Comparison of ENCODE assay signal across 20 cellular contexts in genomic region chr5:147303251-147303650, GRCh38.
DNase-seq lines count a peak whose midpoint lies in the region; ATAC-seq, FAIRE-seq and TF ChIP-seq lines count a peak whose summit lies in the region.
"Had no signal": no experiment of that assay in that cellular context is flagged by ENCODE, and none has a peak within 500 bp of the region (broad histone marks: within the 10 kb centered on the region; RNA-seq: fewer than 3 reads in every experiment).

No MANE protein-coding gene starts in this region.

- H3K27ac ChIP-seq in ACC112 (ENCODE audit: low read depth, low read length) (peak overlapping the region; percentile 58), H9 (ENCODE audit: insufficient read length, low read depth, low read length) (no peak overlapping the region), astrocyte (ENCODE audit: low read depth, low read length) (peak overlapping the region; percentile 62), left lung (peak overlapping the region; percentile 30 to 65)
- H3K27ac ChIP-seq in CD4-positive, alpha-beta memory T cell (ENCODE audit: low read depth, low read length) = no peak overlapping the region

- POLR2A ChIA-PET in CD4-positive, alpha-beta memory T cell (lab: Charles Lee; ENCODE audit: partially characterized antibody) = no interaction called here

- H2AK5ac ChIP-seq in H9 (ENCODE audit: insufficient read length, low read length) = no peak overlapping the region

- no peak overlapping the region for H3T11ph ChIP-seq in H9 (ENCODE audit: low read length)

- H3K36me3 ChIP-seq in ACC112 (ENCODE audit: insufficient read depth, low read length) = no peaks in the 10 kb centered on the region
- H3K36me3 ChIP-seq in astrocyte (ENCODE audit: insufficient read depth, low read length) = no peaks in the 10 kb centered on the region
- no peaks in the 10 kb centered on the region for H3K36me3 ChIP-seq in left lung
- no peaks in the 10 kb centered on the region for H3K36me3 ChIP-seq in CD4-positive, alpha-beta memory T cell (ENCODE audit: insufficient read depth, low read length)

- no peak overlapping the region for H3K4ac ChIP-seq in H9 (ENCODE audit: low read depth, low read length)

- H3K27me3 Mint-ChIP-seq in H9 (ENCODE audit: low read depth) = no peaks in the 10 kb centered on the region
- H3K27me3 Mint-ChIP-seq in astrocyte (ENCODE audit: low read depth, unreplicated experiment) = no peaks in the 10 kb centered on the region
- H3K27me3 Mint-ChIP-seq in CD4-positive, alpha-beta memory T cell = no peaks in the 10 kb centered on the region
- H3K27me3 Mint-ChIP-seq: stimulated activated naive B cell treated with anti-CD40 and anti-IgM and Interleukin-4, amounts not matched to agents 10 μg/mL and 1 μg/mL and 100 μg/mL, for 72 hours had no signal

- H2AFZ ChIP-seq in ACC112 (ENCODE audit: low read length, unreplicated experiment) (peak overlapping the region; percentile 53), H9 (ENCODE audit: low read length) (no peak overlapping the region), astrocyte (ENCODE audit: low read depth, low read length) (no peak overlapping the region)

- H3K4me3 ChIP-seq in ACC112 (ENCODE audit: low read depth, low read length) = peak overlapping the region; percentile 9; the same call in 1 of the 2 replicates
- no peak overlapping the region for H3K4me3 ChIP-seq in astrocyte (ENCODE audit: insufficient read depth, low read depth, low read length)
- no peak overlapping the region for H3K4me3 ChIP-seq in left lung
- H3K4me3 ChIP-seq in CD4-positive, alpha-beta memory T cell (ENCODE audit: low read length in 2 of 2) = no peak overlapping the region

- H3K9ac ChIP-seq in H9 (ENCODE audit: extremely low read depth, insufficient read length, low read length) (no peak overlapping the region), astrocyte (ENCODE audit: low read length) (peak overlapping the region; percentile 30)

- no peak overlapping the region for H4K5ac ChIP-seq in H9 (ENCODE audit: insufficient read length, low read depth, low read length)

- WGBS in H9 (ENCODE audit: extremely low coverage, insufficient read length, low lambda C conversion rate) = no CpG with 5 or more reads among the region's 6 CpGs

- H3K27me3 ChIP-seq in ACC112 (ENCODE audit: insufficient read depth, low read length) = no peaks in the 10 kb centered on the region
- no peaks in the 10 kb centered on the region for H3K27me3 ChIP-seq in H9 (ENCODE audit: insufficient read depth, low read length)
- no peaks in the 10 kb centered on the region for H3K27me3 ChIP-seq in astrocyte (ENCODE audit: insufficient read depth, low read length)
- no peaks in the 10 kb centered on the region for H3K27me3 ChIP-seq in left lung
- no peaks in the 10 kb centered on the region for H3K27me3 ChIP-seq in CD4-positive, alpha-beta memory T cell (ENCODE audit: insufficient read depth, low read length)

- no peak overlapping the region for H3K4me3 Mint-ChIP-seq in H9
- no peak overlapping the region for H3K4me3 Mint-ChIP-seq in astrocyte (ENCODE audit: unreplicated experiment)
- H3K4me3 Mint-ChIP-seq in CD4-positive, alpha-beta memory T cell = no peak overlapping the region
- H3K4me3 Mint-ChIP-seq: nephron; stimulated activated naive B cell treated with anti-CD40 and anti-IgM and Interleukin-4, amounts not matched to agents 10 μg/mL and 1 μg/mL and 100 μg/mL, for 72 hours had no signal

- no peaks in the 10 kb centered on the region for H3K9me3 ChIP-seq in H9 (ENCODE audit: control insufficient read depth, low read depth, low read length)
- H3K9me3 ChIP-seq in astrocyte (ENCODE audit: insufficient read depth, low read depth, low read length) = no peaks in the 10 kb centered on the region
- no peaks in the 10 kb centered on the region for H3K9me3 ChIP-seq in left lung
- H3K9me3 ChIP-seq in CD4-positive, alpha-beta memory T cell (ENCODE audit: control insufficient read depth in 1 of 2, low read length in 2 of 2) = no peaks in the 10 kb centered on the region

- DNase-seq in H9 (no peak), astrocyte (ENCODE audit: low read depth) (peak; percentile 81), left lung (peak in 1 of 2 donors; percentile 53), LoVo (ENCODE audit: low spot score) (no peak), GOT3 (lab: John Stamatoyannopoulos, UW) (no peak), activated T-cell treated with anti-CD3 and anti-CD28 coated beads for 4 hours (no peak)
- DNase-seq in CD4-positive, alpha-beta memory T cell = no peak
- DNase-seq: activated CD4-positive, alpha-beta T cell treated with anti-CD3 and anti-CD28 coated beads, Interleukin-2, amount 50 U/mL, for 1 hour; caudate nucleus; effector memory CD4-positive, alpha-beta T cell; NCI-H2081 treated with DMSO at 0.1 percent for 48 hours; NCI-H69; stimulated activated CD4-positive, alpha-beta T cell treated with anti-CD3 and anti-CD28 coated beads, Interleukin-12 subunit alpha, Interleukin-12 subunit beta, amount 100 ng/mL, for 4 hours; stimulated activated naive B cell treated with anti-CD40 and anti-IgM and Interleukin-4, amounts not matched to agents 10 μg/mL and 1 μg/mL and 100 μg/mL, for 72 hours had no signal

- intact Hi-C loops in left lung (cut with DNase I) = no loop called here
- intact Hi-C loops in CD4-positive, alpha-beta memory T cell (cut with micrococcal nuclease) = no loop called here

- H3K23ac ChIP-seq in H9 (ENCODE audit: insufficient read length, low read depth, low read length) = no peak overlapping the region

- no peak overlapping the region for H4K8ac ChIP-seq in H9 (replicated peaks; ENCODE audit: insufficient read length, low read depth, low read length)

- H3K14ac ChIP-seq in H9 (ENCODE audit: insufficient read depth, low read length) = no peak overlapping the region

- H3K9me3 Mint-ChIP-seq in H9 (no peaks in the 10 kb centered on the region; a peak in 2 of 5 replicates), astrocyte (ENCODE audit: unreplicated experiment) (peaks cover 7% of the 10 kb centered on the region)
- H3K9me3 Mint-ChIP-seq in CD4-positive, alpha-beta memory T cell = peaks cover 0 to 5% (median 0%) of the 10 kb centered on the region in 8 donors
- H3K9me3 Mint-ChIP-seq: nephron had no signal

- H2BK15ac ChIP-seq in H9 (ENCODE audit: low read depth, low read length) = 0 out of 2 replicates have a peak overlapping the region, but pooled peaks have one; percentile 25

- no peak for FAIRE-seq in astrocyte (lab: Jason Lieb, UNC)
- FAIRE-seq: GM18507, GM19239 had no signal

- no peak overlapping the region for H2BK120ac ChIP-seq in H9 (ENCODE audit: low read depth, low read length, poor library complexity, severe bottlenecking)

- H3K27ac Mint-ChIP-seq in H9 (no peak overlapping the region), astrocyte (ENCODE audit: unreplicated experiment) (no peak overlapping the region)
- no peak overlapping the region for H3K27ac Mint-ChIP-seq in CD4-positive, alpha-beta memory T cell
- H3K27ac Mint-ChIP-seq: activated naive CD4-positive, alpha-beta T cell treated with anti-CD3 and anti-CD28 coated beads, Interleukin-2, amount 50 U/mL, for 72 hours; nephron; stimulated activated naive B cell treated with anti-CD40 and anti-IgM and Interleukin-4, amounts not matched to agents 10 μg/mL and 1 μg/mL and 100 μg/mL, for 72 hours had no signal

- CTCF ChIA-PET in CD4-positive, alpha-beta memory T cell (lab: Charles Lee; ENCODE audit: partially characterized antibody) = no interaction called here

- no peaks in the 10 kb centered on the region for H3K23me2 ChIP-seq in H9 (ENCODE audit: insufficient read length, low read depth, low read length, poor library complexity, severe bottlenecking)

- H2BK5ac ChIP-seq in H9 (ENCODE audit: insufficient read length, low read length) = no peak overlapping the region

- H4K20me1 ChIP-seq in H9 (ENCODE audit: control insufficient read depth, insufficient read depth, insufficient read length) = no peaks in the 10 kb centered on the region
- H4K20me1 ChIP-seq in astrocyte (ENCODE audit: insufficient read depth, low read length) = no peaks in the 10 kb centered on the region

- peak; percentile 89 for ATAC-seq in left lung
- ATAC-seq: activated naive CD4-positive, alpha-beta T cell treated with anti-CD3 and anti-CD28 coated beads, Interleukin-2, amount 50 U/mL, for 72 hours; Panc1; stimulated activated naive B cell treated with anti-CD40 and anti-IgM and Interleukin-4, amounts not matched to agents 10 μg/mL and 1 μg/mL and 100 μg/mL, for 72 hours had no signal

- TF ChIP-seq CTCF in H9 (conservative IDR thresholded peaks at IDR 0.05) (no peak), astrocyte (IDR thresholded peaks at IDR 0.05; ENCODE audit: insufficient read depth, low read depth, low read length) (no peak), left lung (IDR thresholded peaks at IDR 0.05) (no peak)

- H3K36me3 Mint-ChIP-seq in H9 (ENCODE audit: insufficient read depth in 1 of 3, low read depth in 3 of 3) (peaks cover 0 to 9% (median 0%) of the 10 kb centered on the region in 3 experiments; a peak in 1 of 7 replicates), astrocyte (ENCODE audit: low read depth, unreplicated experiment) (no peaks in the 10 kb centered on the region)
- H3K36me3 Mint-ChIP-seq in CD4-positive, alpha-beta memory T cell = no peaks in the 10 kb centered on the region
- H3K36me3 Mint-ChIP-seq: activated naive CD4-positive, alpha-beta T cell treated with anti-CD3 and anti-CD28 coated beads, Interleukin-2, amount 50 U/mL, for 72 hours; stimulated activated naive B cell treated with anti-CD40 and anti-IgM and Interleukin-4, amounts not matched to agents 10 μg/mL and 1 μg/mL and 100 μg/mL, for 72 hours had no signal

- no peak overlapping the region for H2BK12ac ChIP-seq in H9 (ENCODE audit: insufficient read length, low read depth, low read length)

- H3K4me1 Mint-ChIP-seq in H9 = peaks cover 17 to 22% of the 10 kb centered on the region in 2 experiments
- peaks cover 9% of the 10 kb centered on the region for H3K4me1 Mint-ChIP-seq in astrocyte (ENCODE audit: low read depth, unreplicated experiment)
- H3K4me1 Mint-ChIP-seq in CD4-positive, alpha-beta memory T cell = no peaks in the 10 kb centered on the region
- H3K4me1 Mint-ChIP-seq: nephron; stimulated activated naive B cell treated with anti-CD40 and anti-IgM and Interleukin-4, amounts not matched to agents 10 μg/mL and 1 μg/mL and 100 μg/mL, for 72 hours had no signal

- H3K79me1 ChIP-seq in H9 (ENCODE audit: insufficient read depth, low read depth, low read length, poor library complexity, severe bottlenecking) = no peaks in the 10 kb centered on the region

- H3K18ac ChIP-seq in H9 (ENCODE audit: insufficient read length, low read depth, low read length) = no peak overlapping the region

- H3K4me2 ChIP-seq in H9 (ENCODE audit: insufficient read depth, insufficient read length, low read length) = no peak overlapping the region
- peak overlapping the region; percentile 56 for H3K4me2 ChIP-seq in astrocyte (ENCODE audit: low read length)

- no peak overlapping the region for H4K91ac ChIP-seq in H9 (ENCODE audit: insufficient read length, low read depth, low read length)

- no peaks in the 10 kb centered on the region for H3K79me2 ChIP-seq in ACC112 (ENCODE audit: control insufficient read depth, insufficient read depth, low read length, unreplicated experiment)
- no peaks in the 10 kb centered on the region for H3K79me2 ChIP-seq in H9 (ENCODE audit: insufficient read depth, low read length)
- no peaks in the 10 kb centered on the region for H3K79me2 ChIP-seq in astrocyte (ENCODE audit: insufficient read depth, low read length)

- peaks cover 22% of the 10 kb centered on the region for H3K4me1 ChIP-seq in ACC112 (ENCODE audit: control insufficient read depth, insufficient read depth, low read length, unreplicated experiment)
- H3K4me1 ChIP-seq in H9 (ENCODE audit: insufficient read depth, low read length) = peaks cover 6% of the 10 kb centered on the region
- H3K4me1 ChIP-seq in astrocyte (ENCODE audit: insufficient read depth, low read length) = peaks cover 16% of the 10 kb centered on the region
- H3K4me1 ChIP-seq in left lung = peaks cover 0 to 4% of the 10 kb centered on the region in 2 donors
- H3K4me1 ChIP-seq in CD4-positive, alpha-beta memory T cell (ENCODE audit: insufficient read depth, low read length) = no peaks in the 10 kb centered on the region

- no peak overlapping the region for H3K56ac ChIP-seq in H9 (ENCODE audit: insufficient read length, low read depth, low read length)

- H2BK20ac ChIP-seq in H9 (ENCODE audit: low read depth, low read length, poor library complexity, severe bottlenecking) = no peak overlapping the region

Comparison
In these comparisons a context has a peak if more than half of its experiments do, and no peak if none do; other contexts are left out.
1. H3K27ac ChIP-seq: peak in ACC112 (single experiment), astrocyte (single experiment) and left lung (2 of 2); none in H9 (single experiment) and CD4-positive, alpha-beta memory T cell (single experiment).